18 cellular contexts compared by ENCODE assay signal in genomic region chr1:186978596-186979556, GRCh38.
DNase-seq lines count a peak whose midpoint lies in the region; ATAC-seq and TF ChIP-seq lines count a peak whose summit lies in the region.
"Had no signal": no experiment of that assay in that cellular context is flagged by ENCODE, and none has a peak within 500 bp of the region (broad histone marks: within the 10 kb centered on the region; RNA-seq: fewer than 3 reads in every experiment).

No MANE protein-coding gene starts in this region.

- H3K27me3 Mint-ChIP-seq in dendritic cell treated with granulocyte-macrophage colony-stimulating factor and Interleukin-4, amounts not matched to agents 40 ng/mL and 50 ng/mL, for 4 days: no peaks in the 10 kb centered on the region
- H3K27me3 Mint-ChIP-seq: activated B cell treated with CpG ODN at 0.5 μM for 24 hours had no signal

- H3K27ac Mint-ChIP-seq in dendritic cell treated with granulocyte-macrophage colony-stimulating factor and Interleukin-4, amounts not matched to agents 40 ng/mL and 50 ng/mL, for 4 days: peak overlapping the region; percentile 47
- H3K27ac Mint-ChIP-seq: activated B cell treated with CpG ODN at 0.5 μM for 24 hours; activated naive CD8-positive, alpha-beta T cell treated with anti-CD3 and anti-CD28 coated beads, Interleukin-2, amount 10 ng/mL, durations not matched to agents 7 days and 5 days; HFFc6 had no signal

- H3K4me1 ChIP-seq in sigmoid colon: peaks cover 0 to 88% (median 81%) of the 10 kb centered on the region in 4 donors

- H3K9me3 ChIP-seq in sigmoid colon: no peaks in the 10 kb centered on the region
- H3K9me3 ChIP-seq: esophagus squamous epithelium had no signal

- intact Hi-C loops in dendritic cell treated with granulocyte-macrophage colony-stimulating factor and Interleukin-4, amounts not matched to agents 40 ng/mL and 50 ng/mL, for 4 days (cut with micrococcal nuclease): loop anchor here (10.0 kb wide), 1 partner anchor 154 kb away; the partner anchor contains the start of gene PLA2G4A
- intact Hi-C loops in sigmoid colon (cut with DNase I): no loop called here

- H3K36me3 ChIP-seq in sigmoid colon: peaks cover 0 to 3% (median 0%) of the 10 kb centered on the region in 4 donors
- H3K36me3 ChIP-seq: esophagus squamous epithelium had no signal

- no peak for TF ChIP-seq EP300 in sigmoid colon (IDR thresholded peaks at IDR 0.05)

- H3K4me3 Mint-ChIP-seq in dendritic cell treated with granulocyte-macrophage colony-stimulating factor and Interleukin-4, amounts not matched to agents 40 ng/mL and 50 ng/mL, for 4 days: no peak overlapping the region
- H3K4me3 Mint-ChIP-seq: activated B cell treated with CpG ODN at 0.5 μM for 24 hours; activated naive CD8-positive, alpha-beta T cell treated with anti-CD3 and anti-CD28 coated beads, Interleukin-2, amount 10 ng/mL, durations not matched to agents 7 days and 5 days; HFFc6 had no signal

- H3K27ac ChIP-seq in sigmoid colon: peak overlapping the region in 3 of 4 donors; percentile 70 to 84 (median 75)
- H3K27ac ChIP-seq: C4-2B, esophagus squamous epithelium, skin epidermis had no signal

- peak; percentile 37 to 75 for DNase-seq in NOMO-1 (lab: John Stamatoyannopoulos, UW; ENCODE audit: unreplicated experiment in 2 of 2)
- no peak for DNase-seq in sigmoid colon
- no peak for DNase-seq in germinal center (ENCODE audit: low spot score)
- DNase-seq in activated T-cell treated with anti-CD3 and anti-CD28 coated beads for 4 hours: no peak
- DNase-seq: activated B cell treated with CpG ODN at 0.5 μM for 24 hours; activated CD8-positive, alpha-beta memory T cell treated with anti-CD3 and anti-CD28 coated beads, Interleukin-2, amount 50 U/mL, for 4 hours; activated naive CD8-positive, alpha-beta T cell treated with anti-CD3 and anti-CD28 coated beads, Interleukin-2, amount 10 ng/mL, durations not matched to agents 7 days and 5 days; esophagus squamous epithelium; HFFc6; NCI-H524 treated with DMSO at 0.1 percent for 48 hours; Right ventricle myocardium superior had no signal

- WGBS in sigmoid colon, 2 donors: 78 to 87% methylated on average over 7 of the region's 7 CpGs

- peak; percentile 72 for ATAC-seq in GM18907 (IDR thresholded peaks at IDR 0.05; ENCODE audit: unreplicated experiment)
- ATAC-seq in GM19328 (IDR thresholded peaks at IDR 0.05; ENCODE audit: unreplicated experiment): no peak
- ATAC-seq in GM21723 (IDR thresholded peaks at IDR 0.05; ENCODE audit: unreplicated experiment): no peak

- no peak overlapping the region for H3K4me3 ChIP-seq in sigmoid colon
- H3K4me3 ChIP-seq: esophagus squamous epithelium, lung, skin epidermis had no signal

- H3K36me3 Mint-ChIP-seq in dendritic cell treated with granulocyte-macrophage colony-stimulating factor and Interleukin-4, amounts not matched to agents 40 ng/mL and 50 ng/mL, for 4 days (ENCODE audit: low read depth): peaks cover 51% of the 10 kb centered on the region
- H3K36me3 Mint-ChIP-seq: activated naive CD8-positive, alpha-beta T cell treated with anti-CD3 and anti-CD28 coated beads, Interleukin-2, amount 10 ng/mL, durations not matched to agents 7 days and 5 days had no signal

- H3K4me1 Mint-ChIP-seq in dendritic cell treated with granulocyte-macrophage colony-stimulating factor and Interleukin-4, amounts not matched to agents 40 ng/mL and 50 ng/mL, for 4 days (ENCODE audit: low read depth): peaks cover 31% of the 10 kb centered on the region
- H3K4me1 Mint-ChIP-seq: activated B cell treated with CpG ODN at 0.5 μM for 24 hours; activated naive CD8-positive, alpha-beta T cell treated with anti-CD3 and anti-CD28 coated beads, Interleukin-2, amount 10 ng/mL, durations not matched to agents 7 days and 5 days had no signal

- H3K27me3 ChIP-seq in sigmoid colon: no peaks in the 10 kb centered on the region
- H3K27me3 ChIP-seq: esophagus squamous epithelium had no signal

- no peaks in the 10 kb centered on the region for H3K9me3 Mint-ChIP-seq in dendritic cell treated with granulocyte-macrophage colony-stimulating factor and Interleukin-4, amounts not matched to agents 40 ng/mL and 50 ng/mL, for 4 days
- H3K9me3 Mint-ChIP-seq: activated B cell treated with CpG ODN at 0.5 μM for 24 hours; activated naive CD8-positive, alpha-beta T cell treated with anti-CD3 and anti-CD28 coated beads, Interleukin-2, amount 10 ng/mL, durations not matched to agents 7 days and 5 days; HFFc6 had no signal

- TF ChIP-seq POLR2A in sigmoid colon (IDR thresholded peaks at IDR 0.05): no peak

- no peak for TF ChIP-seq CTCF in sigmoid colon (IDR thresholded peaks at IDR 0.05)

Comparison
In these comparisons a context has a peak if more than half of its experiments do, and no peak if none do; other contexts are left out.
1. DNase-seq: peak in NOMO-1 (2 of 2); none in sigmoid colon (single experiment), germinal center (single experiment) and activated T-cell treated with anti-CD3 and anti-CD28 coated beads for 4 hours (single experiment).